ENCODE assay signal across 1 cellular context in genomic region chr19:18441804-18442788, GRCh38.
TF ChIP-seq lines count a peak whose summit lies in the region.

No MANE protein-coding gene starts in this region.

TF ChIP-seq in GM23338, 12 proteins besides CTCF, POLR2A, EP300 and RAD21:
- TF ChIP-seq ZNF462 (CRISPR knock-in tag; IDR thresholded peaks at IDR 0.05) (no peak), ETS1 (IDR thresholded peaks at IDR 0.05) (no peak), ZNF331 (CRISPR knock-in tag; IDR thresholded peaks at IDR 0.05; ENCODE audit: low read depth) (no peak), STAT1 (IDR thresholded peaks at IDR 0.05; ENCODE audit: unreplicated experiment) (no peak), REST (IDR thresholded peaks at IDR 0.05; ENCODE audit: unreplicated experiment) (no peak), POLR2AphosphoS5 (IDR thresholded peaks at IDR 0.05; ENCODE audit: low read depth) (no peak), EZH2phosphoT487 (IDR thresholded peaks at IDR 0.05; ENCODE audit: unreplicated experiment) (no peak), EZH2 (IDR thresholded peaks at IDR 0.05; ENCODE audit: low read depth, unreplicated experiment) (no peak), JUNB (IDR thresholded peaks at IDR 0.05; ENCODE audit: unreplicated experiment) (no peak), ZNF114 (CRISPR knock-in tag; IDR thresholded peaks at IDR 0.05) (no peak), CREB1 (CRISPR knock-in tag; IDR thresholded peaks at IDR 0.05; ENCODE audit: low read depth) (no peak), NANOG (IDR thresholded peaks at IDR 0.05; ENCODE audit: borderline replicate concordance) (no peak)
